Comparison of ENCODE assay signal across 9 cellular contexts in genomic region chr10:91251430-91252056, GRCh38. TPM values are rescaled to one million over a fixed set of nuclear protein-coding genes. Genes with fewer than 3 reads are reported as not detected.
DNase-seq lines count a peak whose midpoint lies in the region; ATAC-seq lines count a peak whose summit lies in the region.
"Had no signal": no experiment of that assay in that cellular context is flagged by ENCODE, and none has a peak within 500 bp of the region (broad histone marks: within the 10 kb centered on the region; RNA-seq: fewer than 3 reads in every experiment).

No MANE protein-coding gene starts in this region.

- POLR2A ChIA-PET in activated CD4-positive, alpha-beta T cell treated with anti-CD3 and anti-CD28 coated beads, Interleukin-2, amount 10 ng/mL, durations not matched to agents 7 days and 5 days (lab: Charles Lee) = no interaction called here

- H3K9me3 Mint-ChIP-seq in activated CD4-positive, alpha-beta T cell treated with anti-CD3 and anti-CD28 coated beads, Interleukin-2, amount 10 ng/mL, durations not matched to agents 7 days and 5 days = peaks cover 4% of the 10 kb centered on the region
- no peaks in the 10 kb centered on the region for H3K9me3 Mint-ChIP-seq in effector memory CD8-positive, alpha-beta T cell
- H3K9me3 Mint-ChIP-seq in memory B cell = no peaks in the 10 kb centered on the region
- H3K9me3 Mint-ChIP-seq: activated naive CD4-positive, alpha-beta T cell treated with anti-CD3 and anti-CD28 coated beads, Interleukin-2, amount 50 U/mL, for 24 hours had no signal

- H3K4me1 Mint-ChIP-seq in activated CD4-positive, alpha-beta T cell treated with anti-CD3 and anti-CD28 coated beads, Interleukin-2, amount 10 ng/mL, durations not matched to agents 7 days and 5 days = peaks cover 10% of the 10 kb centered on the region
- H3K4me1 Mint-ChIP-seq in effector memory CD8-positive, alpha-beta T cell (ENCODE audit: low read depth in 2 of 2) = no peaks in the 10 kb centered on the region
- H3K4me1 Mint-ChIP-seq in memory B cell = peaks cover 2% of the 10 kb centered on the region

- H3K4me3 Mint-ChIP-seq in activated CD4-positive, alpha-beta T cell treated with anti-CD3 and anti-CD28 coated beads, Interleukin-2, amount 10 ng/mL, durations not matched to agents 7 days and 5 days = no peak overlapping the region
- H3K4me3 Mint-ChIP-seq in effector memory CD8-positive, alpha-beta T cell = no peak overlapping the region
- no peak overlapping the region for H3K4me3 Mint-ChIP-seq in memory B cell
- H3K4me3 Mint-ChIP-seq: activated naive CD4-positive, alpha-beta T cell treated with anti-CD3 and anti-CD28 coated beads, Interleukin-2, amount 50 U/mL, for 24 hours had no signal

- peaks cover 53% of the 10 kb centered on the region for H3K36me3 Mint-ChIP-seq in activated CD4-positive, alpha-beta T cell treated with anti-CD3 and anti-CD28 coated beads, Interleukin-2, amount 10 ng/mL, durations not matched to agents 7 days and 5 days (ENCODE audit: low read depth)
- H3K36me3 Mint-ChIP-seq in effector memory CD8-positive, alpha-beta T cell (ENCODE audit: insufficient read depth) = peaks cover 55% of the 10 kb centered on the region
- peaks cover 29% of the 10 kb centered on the region for H3K36me3 Mint-ChIP-seq in memory B cell

- DNase-seq in D341Med (ENCODE audit: low spot score) (peak; percentile 25), H4 (ENCODE audit: low spot score) (peak; percentile 33), NCI-H2196 treated with DMSO at 0.1 percent for 48 hours (lab: John Stamatoyannopoulos, UW; ENCODE audit: unreplicated experiment) (peak; percentile 6), memory B cell (ENCODE audit: low spot score in 2 of 2) (peak; percentile 30 to 60)
- peak; percentile 65 for DNase-seq in activated CD4-positive, alpha-beta T cell treated with anti-CD3 and anti-CD28 coated beads, Interleukin-2, amount 10 ng/mL, durations not matched to agents 7 days and 5 days
- peak; percentile 45 to 56 (median 51) for DNase-seq in effector memory CD8-positive, alpha-beta T cell
- DNase-seq in stimulated activated CD8-positive, alpha-beta memory T cell treated with anti-CD3 and anti-CD28 coated beads, Interleukin-7, amount 100 ng/mL, for 4 hours (ENCODE audit: low read depth in 2 of 2) = peak; percentile 21 to 36

- CTCF ChIA-PET in activated CD4-positive, alpha-beta T cell treated with anti-CD3 and anti-CD28 coated beads, Interleukin-2, amount 10 ng/mL, durations not matched to agents 7 days and 5 days (lab: Charles Lee) = interaction anchor here (0.7 to 2.9 kb wide), 12 partner anchors 13 to 380 kb away, joined by 3 to 14 read pairs (median 4); partner anchors contain the start of gene RPP30

- H3K27me3 Mint-ChIP-seq in activated CD4-positive, alpha-beta T cell treated with anti-CD3 and anti-CD28 coated beads, Interleukin-2, amount 10 ng/mL, durations not matched to agents 7 days and 5 days = no peaks in the 10 kb centered on the region
- H3K27me3 Mint-ChIP-seq in effector memory CD8-positive, alpha-beta T cell = no peaks in the 10 kb centered on the region
- no peaks in the 10 kb centered on the region for H3K27me3 Mint-ChIP-seq in memory B cell
- H3K27me3 Mint-ChIP-seq: activated naive CD4-positive, alpha-beta T cell treated with anti-CD3 and anti-CD28 coated beads, Interleukin-2, amount 50 U/mL, for 24 hours had no signal

- ATAC-seq in effector memory CD8-positive, alpha-beta T cell (replicated peaks) = peak; percentile 84
- ATAC-seq in memory B cell (ENCODE audit: low read depth) (peak; percentile 69), HG02970 (IDR thresholded peaks at IDR 0.05; ENCODE audit: low FRiP score, unreplicated experiment) (no peak)

- H3K27ac Mint-ChIP-seq in activated CD4-positive, alpha-beta T cell treated with anti-CD3 and anti-CD28 coated beads, Interleukin-2, amount 10 ng/mL, durations not matched to agents 7 days and 5 days = no peak overlapping the region
- H3K27ac Mint-ChIP-seq in effector memory CD8-positive, alpha-beta T cell = no peak overlapping the region
- no peak overlapping the region for H3K27ac Mint-ChIP-seq in memory B cell
- H3K27ac Mint-ChIP-seq: activated naive CD4-positive, alpha-beta T cell treated with anti-CD3 and anti-CD28 coated beads, Interleukin-2, amount 50 U/mL, for 24 hours had no signal

RNA-seq across cellular contexts. Expression of gene PCGF5, which starts 31.1 kb away (rescaled TPM):
- total RNA-seq in H4 (2014; rRNA removed; shearing (Covaris generic)) = 23.4 and 29.6 TPM in 2 replicates
- 10 to 100 TPM; 49.3 to 62.0 TPM for total RNA-seq in activated CD4-positive, alpha-beta T cell treated with anti-CD3 and anti-CD28 coated beads, Interleukin-2, amount 10 ng/mL, durations not matched to agents 7 days and 5 days

Comparison
In these comparisons a context has a peak if more than half of its experiments do, and no peak if none do; other contexts are left out.
1. DNase-seq: peak in every context shown above with its lines; median percentile 65 in activated CD4-positive, alpha-beta T cell treated with anti-CD3 and anti-CD28 coated beads, Interleukin-2, amount 10 ng/mL, durations not matched to agents 7 days and 5 days; 51 in effector memory CD8-positive, alpha-beta T cell; 45 in memory B cell; 33 in H4; 28 in stimulated activated CD8-positive, alpha-beta memory T cell treated with anti-CD3 and anti-CD28 coated beads, Interleukin-7, amount 100 ng/mL, for 4 hours; 25 in D341Med; 6 in NCI-H2196 treated with DMSO at 0.1 percent for 48 hours.